In the genomic region with DNA sequence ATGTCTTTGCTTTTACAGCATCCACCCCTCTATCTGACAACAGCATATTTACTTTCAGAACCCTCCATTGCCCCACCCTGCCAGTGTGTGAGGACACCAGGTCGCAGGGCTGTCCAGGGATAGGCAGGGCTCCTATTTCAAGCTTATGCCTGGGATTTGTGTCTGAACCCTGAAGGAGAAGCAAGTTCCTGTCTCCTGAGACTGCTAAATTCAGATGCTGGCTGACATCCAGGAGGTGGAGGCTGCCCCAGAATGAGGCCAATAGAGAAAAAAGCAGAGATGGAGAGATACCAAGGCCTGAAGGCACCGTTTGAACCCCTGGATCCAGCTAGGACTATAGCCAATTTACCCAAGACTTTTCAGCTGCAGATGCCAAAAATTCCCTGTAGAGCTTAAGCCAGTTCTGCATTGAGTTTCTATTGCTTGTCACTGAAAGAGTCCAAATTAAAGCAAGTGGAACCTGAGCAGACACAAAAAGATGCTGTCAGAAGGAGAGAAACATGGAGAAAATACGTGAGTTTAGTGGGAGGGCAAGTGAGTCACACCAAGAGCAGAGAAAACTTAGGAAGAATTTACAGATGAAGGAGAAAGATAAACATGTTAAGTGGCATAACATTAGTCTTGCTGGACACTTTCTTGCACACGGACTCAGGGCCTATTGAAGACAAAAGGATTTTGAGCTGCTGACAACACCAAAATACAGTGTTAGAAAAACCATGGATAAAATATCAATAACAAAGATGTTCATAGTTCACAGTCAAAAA, we compare ENCODE assay signal across 21 cellular contexts.
DNase-seq lines count a peak whose midpoint lies in the region; ATAC-seq and TF ChIP-seq lines count a peak whose summit lies in the region.
"Had no signal": no experiment of that assay in that cellular context is flagged by ENCODE, and none has a peak within 500 bp of the region (broad histone marks: within the 10 kb centered on the region; RNA-seq: fewer than 3 reads in every experiment).

No MANE protein-coding gene starts in this region.

- peaks cover 13% of the 10 kb centered on the region for H3K4me1 Mint-ChIP-seq in WTC11
- H3K4me1 Mint-ChIP-seq: naive B cell had no signal

- no peaks in the 10 kb centered on the region for H3K27me3 Mint-ChIP-seq in WTC11 (ENCODE audit: low read depth)
- H3K27me3 Mint-ChIP-seq: naive B cell had no signal

- CTCF ChIA-PET in WTC11 (lab: Charles Lee): no interaction called here

- TF ChIP-seq CTCF in WTC11 (IDR thresholded peaks at IDR 0.05) (no peak), foreskin fibroblast (IDR thresholded peaks at IDR 0.05; ENCODE audit: low read depth, low read length) (no peak)

- H3K27ac Mint-ChIP-seq in WTC11: no peak overlapping the region
- H3K27ac Mint-ChIP-seq: naive B cell had no signal

- DNase-seq in GM04504 (ENCODE audit: low read depth) (peak; percentile 51), WTC11 (ENCODE audit: low spot score) (peak; percentile 8), foreskin fibroblast (peak; percentile 9 to 23), superior temporal gyrus (ENCODE audit: extremely low spot score) (peak; percentile 43), SW480 (ENCODE audit: low spot score) (no peak), NCI-H1694 (lab: John Stamatoyannopoulos, UW) (no peak)
- DNase-seq: activated CD4-positive, CD25-positive, alpha-beta regulatory T cell treated with anti-CD3 and anti-CD28 coated beads, Interleukin-2, amount 50 U/mL, for 72 hours; activated effector memory CD4-positive, alpha-beta T cell treated with anti-CD3 and anti-CD28 coated beads, Interleukin-2, amount 50 U/mL, for 16 hours; DMS 273 treated with DMSO at 0.1 percent for 48 hours; esophagus squamous epithelium; Karpas-422; left ventricle myocardium superior; naive B cell; NCI-H146; NCI-H526 treated with DMSO at 0.1 percent for 48 hours; Peyer's patch; stomach; T-helper 1 cell had no signal

- ATAC-seq in WTC11 (peak; percentile 34; the same call in 1 of the 2 replicates), GM21367 (IDR thresholded peaks at IDR 0.05; ENCODE audit: unreplicated experiment) (no peak)
- ATAC-seq: left ventricle myocardium superior had no signal

- H3K36me3 Mint-ChIP-seq in WTC11: no peaks in the 10 kb centered on the region
- H3K36me3 Mint-ChIP-seq: naive B cell had no signal

- POLR2A ChIA-PET in WTC11 (lab: Charles Lee): no interaction called here

- H3K4me3 ChIP-seq in foreskin fibroblast (ENCODE audit: low read depth in 1 of 2, low read length in 2 of 2): no peak overlapping the region
- H3K4me3 ChIP-seq: BLaER1 treated with 17β-estradiol and CSF1 and Interleukin-3, amounts not matched to agents 10 nM and 100 nM; esophagus squamous epithelium; Peyer's patch; prostate gland; stomach had no signal

- peaks cover 4% of the 10 kb centered on the region; the same call in 1 of the 2 replicates for H3K9me3 Mint-ChIP-seq in WTC11

- H3K4me3 Mint-ChIP-seq in WTC11: no peak overlapping the region
- H3K4me3 Mint-ChIP-seq: naive B cell had no signal

TF ChIP-seq in WTC11, 78 proteins besides CTCF, POLR2A, EP300 and RAD21:
- TF ChIP-seq NFYB (CRISPR knock-in tag; conservative IDR thresholded peaks at IDR 0.05; ENCODE audit: low read depth): no peak
- TF ChIP-seq, protein P1, sequence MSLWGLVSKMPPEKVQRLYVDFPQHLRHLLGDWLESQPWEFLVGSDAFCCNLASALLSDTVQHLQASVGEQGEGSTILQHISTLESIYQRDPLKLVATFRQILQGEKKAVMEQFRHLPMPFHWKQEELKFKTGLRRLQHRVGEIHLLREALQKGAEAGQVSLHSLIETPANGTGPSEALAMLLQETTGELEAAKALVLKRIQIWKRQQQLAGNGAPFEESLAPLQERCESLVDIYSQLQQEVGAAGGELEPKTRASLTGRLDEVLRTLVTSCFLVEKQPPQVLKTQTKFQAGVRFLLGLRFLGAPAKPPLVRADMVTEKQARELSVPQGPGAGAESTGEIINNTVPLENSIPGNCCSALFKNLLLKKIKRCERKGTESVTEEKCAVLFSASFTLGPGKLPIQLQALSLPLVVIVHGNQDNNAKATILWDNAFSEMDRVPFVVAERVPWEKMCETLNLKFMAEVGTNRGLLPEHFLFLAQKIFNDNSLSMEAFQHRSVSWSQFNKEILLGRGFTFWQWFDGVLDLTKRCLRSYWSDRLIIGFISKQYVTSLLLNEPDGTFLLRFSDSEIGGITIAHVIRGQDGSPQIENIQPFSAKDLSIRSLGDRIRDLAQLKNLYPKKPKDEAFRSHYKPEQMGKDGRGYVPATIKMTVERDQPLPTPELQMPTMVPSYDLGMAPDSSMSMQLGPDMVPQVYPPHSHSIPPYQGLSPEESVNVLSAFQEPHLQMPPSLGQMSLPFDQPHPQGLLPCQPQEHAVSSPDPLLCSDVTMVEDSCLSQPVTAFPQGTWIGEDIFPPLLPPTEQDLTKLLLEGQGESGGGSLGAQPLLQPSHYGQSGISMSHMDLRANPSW (CRISPR knock-in tag; conservative IDR thresholded peaks at IDR 0.05; ENCODE audit: low read depth): no peak
- TF ChIP-seq, protein P2, sequence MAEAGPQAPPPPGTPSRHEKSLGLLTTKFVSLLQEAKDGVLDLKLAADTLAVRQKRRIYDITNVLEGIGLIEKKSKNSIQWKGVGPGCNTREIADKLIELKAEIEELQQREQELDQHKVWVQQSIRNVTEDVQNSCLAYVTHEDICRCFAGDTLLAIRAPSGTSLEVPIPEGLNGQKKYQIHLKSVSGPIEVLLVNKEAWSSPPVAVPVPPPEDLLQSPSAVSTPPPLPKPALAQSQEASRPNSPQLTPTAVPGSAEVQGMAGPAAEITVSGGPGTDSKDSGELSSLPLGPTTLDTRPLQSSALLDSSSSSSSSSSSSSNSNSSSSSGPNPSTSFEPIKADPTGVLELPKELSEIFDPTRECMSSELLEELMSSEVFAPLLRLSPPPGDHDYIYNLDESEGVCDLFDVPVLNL (CRISPR knock-in tag; IDR thresholded peaks at IDR 0.05; ENCODE audit: borderline replicate concordance, low read depth): no peak
- TF ChIP-seq TCF7 (CRISPR knock-in tag; IDR thresholded peaks at IDR 0.05; ENCODE audit: low read depth): no peak
- TF ChIP-seq CREM (CRISPR knock-in tag; IDR thresholded peaks at IDR 0.05): no peak
- TF ChIP-seq TP53 (CRISPR knock-in tag; IDR thresholded peaks at IDR 0.05): no peak
- TF ChIP-seq GRHL2 (CRISPR knock-in tag; IDR thresholded peaks at IDR 0.05; ENCODE audit: insufficient replicate concordance, severe bottlenecking): no peak
- TF ChIP-seq RORB (CRISPR knock-in tag; IDR thresholded peaks at IDR 0.05): no peak
- no peak for TF ChIP-seq GABPB1 (CRISPR knock-in tag; IDR thresholded peaks at IDR 0.05)
- TF ChIP-seq HMGA2 (CRISPR knock-in tag; IDR thresholded peaks at IDR 0.05): no peak
- TF ChIP-seq, protein P3, sequence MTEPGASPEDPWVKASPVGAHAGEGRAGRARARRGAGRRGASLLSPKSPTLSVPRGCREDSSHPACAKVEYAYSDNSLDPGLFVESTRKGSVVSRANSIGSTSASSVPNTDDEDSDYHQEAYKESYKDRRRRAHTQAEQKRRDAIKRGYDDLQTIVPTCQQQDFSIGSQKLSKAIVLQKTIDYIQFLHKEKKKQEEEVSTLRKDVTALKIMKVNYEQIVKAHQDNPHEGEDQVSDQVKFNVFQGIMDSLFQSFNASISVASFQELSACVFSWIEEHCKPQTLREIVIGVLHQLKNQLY (CRISPR knock-in tag; IDR thresholded peaks at IDR 0.05): no peak
- TF ChIP-seq ETV6 (CRISPR knock-in tag; IDR thresholded peaks at IDR 0.05): no peak
- no peak for TF ChIP-seq FOXJ3 (CRISPR knock-in tag; IDR thresholded peaks at IDR 0.05; ENCODE audit: borderline replicate concordance)
- no peak for TF ChIP-seq IRF2 (CRISPR knock-in tag; IDR thresholded peaks at IDR 0.05; ENCODE audit: borderline replicate concordance, low read depth)
- TF ChIP-seq, protein P4, sequence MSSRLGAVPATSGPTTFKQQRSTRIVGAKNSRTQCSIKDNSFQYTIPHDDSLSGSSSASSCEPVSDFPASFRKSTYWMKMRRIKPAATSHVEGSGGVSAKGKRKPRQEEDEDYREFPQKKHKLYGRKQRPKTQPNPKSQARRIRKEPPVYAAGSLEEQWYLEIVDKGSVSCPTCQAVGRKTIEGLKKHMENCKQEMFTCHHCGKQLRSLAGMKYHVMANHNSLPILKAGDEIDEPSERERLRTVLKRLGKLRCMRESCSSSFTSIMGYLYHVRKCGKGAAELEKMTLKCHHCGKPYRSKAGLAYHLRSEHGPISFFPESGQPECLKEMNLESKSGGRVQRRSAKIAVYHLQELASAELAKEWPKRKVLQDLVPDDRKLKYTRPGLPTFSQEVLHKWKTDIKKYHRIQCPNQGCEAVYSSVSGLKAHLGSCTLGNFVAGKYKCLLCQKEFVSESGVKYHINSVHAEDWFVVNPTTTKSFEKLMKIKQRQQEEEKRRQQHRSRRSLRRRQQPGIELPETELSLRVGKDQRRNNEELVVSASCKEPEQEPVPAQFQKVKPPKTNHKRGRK (CRISPR knock-in tag; IDR thresholded peaks at IDR 0.05; ENCODE audit: borderline replicate concordance): no peak
- TF ChIP-seq, protein P5, sequence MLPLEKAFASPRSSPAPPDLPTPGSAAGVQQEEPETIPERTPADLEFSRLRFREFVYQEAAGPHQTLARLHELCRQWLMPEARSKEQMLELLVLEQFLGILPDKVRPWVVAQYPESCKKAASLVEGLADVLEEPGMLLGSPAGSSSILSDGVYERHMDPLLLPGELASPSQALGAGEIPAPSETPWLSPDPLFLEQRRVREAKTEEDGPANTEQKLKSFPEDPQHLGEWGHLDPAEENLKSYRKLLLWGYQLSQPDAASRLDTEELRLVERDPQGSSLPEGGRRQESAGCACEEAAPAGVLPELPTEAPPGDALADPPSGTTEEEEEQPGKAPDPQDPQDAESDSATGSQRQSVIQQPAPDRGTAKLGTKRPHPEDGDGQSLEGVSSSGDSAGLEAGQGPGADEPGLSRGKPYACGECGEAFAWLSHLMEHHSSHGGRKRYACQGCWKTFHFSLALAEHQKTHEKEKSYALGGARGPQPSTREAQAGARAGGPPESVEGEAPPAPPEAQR (CRISPR knock-in tag; IDR thresholded peaks at IDR 0.05): no peak

Comparison
In these comparisons a context has a peak if more than half of its experiments do, and no peak if none do; other contexts are left out.
1. DNase-seq: peak in GM04504 (single experiment), WTC11 (single experiment), foreskin fibroblast (2 of 2) and superior temporal gyrus (single experiment); none in SW480 (single experiment) and NCI-H1694 (single experiment).